Comparison of ENCODE assay signal across 9 cellular contexts in the genomic region with DNA sequence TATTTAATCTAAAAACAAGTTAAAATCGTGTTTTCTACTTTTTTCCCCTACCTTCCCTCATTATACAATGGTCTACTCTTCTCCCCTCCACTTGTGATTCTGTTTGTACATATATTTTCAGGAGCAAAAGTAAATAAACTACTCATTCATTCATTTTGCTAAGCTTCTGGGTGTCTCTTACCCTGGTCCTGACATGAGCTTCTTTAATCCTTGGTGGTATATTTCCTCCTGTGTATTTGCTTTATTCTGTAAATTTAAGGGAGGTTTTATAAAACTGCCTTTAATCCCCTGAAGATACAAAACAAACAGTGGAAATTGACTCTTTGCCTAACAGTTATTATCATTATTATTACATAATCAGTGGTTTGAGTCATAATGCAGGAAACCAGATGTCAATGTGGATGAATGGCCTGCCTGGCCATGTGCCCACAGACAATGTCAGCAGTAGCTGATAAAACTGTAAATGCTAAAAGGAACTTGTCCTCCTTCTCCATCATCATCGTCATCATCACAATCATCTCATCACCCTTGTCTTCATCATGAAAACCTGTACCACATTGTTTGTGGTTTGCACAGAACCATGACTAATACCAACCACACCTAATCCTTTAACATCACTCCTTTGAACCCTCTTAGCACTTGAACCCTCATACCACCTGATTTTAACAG.
A peak's percentile ranks its signal among the peaks of the same experiment; 100 is the strongest.
DNase-seq lines count a peak whose midpoint lies in the region; ATAC-seq, FAIRE-seq and TF ChIP-seq lines count a peak whose summit lies in the region.
"Had no signal": no experiment of that assay in that cellular context is flagged by ENCODE, and none has a peak within 500 bp of the region (broad histone marks: within the 10 kb centered on the region; RNA-seq: fewer than 3 reads in every experiment).

No MANE protein-coding gene starts in this region.

- CTCF ChIA-PET in CD4-positive, alpha-beta memory T cell (lab: Charles Lee; ENCODE audit: partially characterized antibody) = no interaction called here

- WGBS in psoas muscle, 3 donors = 53 to 60% (median 56%) methylated on average over 2 of the region's 2 CpGs

- no peaks in the 10 kb centered on the region for H3K36me3 ChIP-seq in psoas muscle (ENCODE audit: insufficient read depth in 1 of 2, low read depth in 1 of 2)
- no peaks in the 10 kb centered on the region for H3K36me3 ChIP-seq in CD4-positive, alpha-beta memory T cell (ENCODE audit: insufficient read depth, low read length)

- no peak overlapping the region for H3K4me3 ChIP-seq in psoas muscle
- no peak overlapping the region for H3K4me3 ChIP-seq in CD4-positive, alpha-beta memory T cell (ENCODE audit: low read length in 2 of 2)

- no peak for ATAC-seq in psoas muscle
- no peak for ATAC-seq in HG03045 (IDR thresholded peaks at IDR 0.05; ENCODE audit: unreplicated experiment)

- intact Hi-C loops in psoas muscle (cut with DNase I) = no loop called here
- intact Hi-C loops in CD4-positive, alpha-beta memory T cell (cut with micrococcal nuclease) = no loop called here

- no peaks in the 10 kb centered on the region for H3K4me1 ChIP-seq in psoas muscle
- no peaks in the 10 kb centered on the region for H3K4me1 ChIP-seq in CD4-positive, alpha-beta memory T cell (ENCODE audit: insufficient read depth, low read length)

- no peaks in the 10 kb centered on the region for H3K4me1 Mint-ChIP-seq in CD4-positive, alpha-beta memory T cell

- no peak overlapping the region for H3K27ac ChIP-seq in psoas muscle
- H3K27ac ChIP-seq in CD4-positive, alpha-beta memory T cell (ENCODE audit: low read depth, low read length) = no peak overlapping the region

- H3K27me3 Mint-ChIP-seq in CD4-positive, alpha-beta memory T cell = no peaks in the 10 kb centered on the region

- H3K9me3 Mint-ChIP-seq in CD4-positive, alpha-beta memory T cell = peaks cover 0 to 4% (median 0%) of the 10 kb centered on the region in 8 donors

- no peaks in the 10 kb centered on the region for H3K36me3 Mint-ChIP-seq in CD4-positive, alpha-beta memory T cell

- no peaks in the 10 kb centered on the region for H3K9me3 ChIP-seq in psoas muscle
- H3K9me3 ChIP-seq in CD4-positive, alpha-beta memory T cell (ENCODE audit: control insufficient read depth in 1 of 2, low read length in 2 of 2) = no peaks in the 10 kb centered on the region

- no peaks in the 10 kb centered on the region for H3K27me3 ChIP-seq in psoas muscle (ENCODE audit: insufficient read depth in 3 of 3, low read length in 2 of 3)
- H3K27me3 ChIP-seq in CD4-positive, alpha-beta memory T cell (ENCODE audit: insufficient read depth, low read length) = no peaks in the 10 kb centered on the region

- H3K27ac Mint-ChIP-seq in CD4-positive, alpha-beta memory T cell = no peak overlapping the region

- no peak for TF ChIP-seq CTCF in psoas muscle (IDR thresholded peaks at IDR 0.05)

- POLR2A ChIA-PET in CD4-positive, alpha-beta memory T cell (lab: Charles Lee; ENCODE audit: partially characterized antibody) = no interaction called here

- TF ChIP-seq POLR2A in GM12891 (IDR thresholded peaks at IDR 0.05; ENCODE audit: low read depth, low read length) = no peak

- no peak for DNase-seq in GM12891 (ENCODE audit: insufficient read length, low spot score)
- DNase-seq in NCI-H446 (lab: John Stamatoyannopoulos, UW) = peak; percentile 21 to 77
- DNase-seq in dermis blood vessel endothelial cell = peak; percentile 67
- DNase-seq in psoas muscle = peak; percentile 53 to 73
- no peak for DNase-seq in CD4-positive, alpha-beta memory T cell
- no peak for DNase-seq in activated naive CD4-positive, alpha-beta T cell treated with anti-CD3 and anti-CD28 coated beads, Interleukin-2, amount 50 U/mL, for 16 hours
- DNase-seq in activated naive CD4-positive, alpha-beta T cell (lab: John Stamatoyannopoulos, UW) = no peak
- DNase-seq: activated CD4-positive, alpha-beta T cell treated with anti-CD3 and anti-CD28 coated beads, Interleukin-2, amount 50 U/mL, for 4 hours had no signal

- no peak overlapping the region for H3K4me3 Mint-ChIP-seq in CD4-positive, alpha-beta memory T cell

- peak; percentile 61 for FAIRE-seq in GM12891 (lab: Jason Lieb, UNC)

TF ChIP-seq in GM12891, 5 proteins besides CTCF, POLR2A, EP300 and RAD21:
- no peak for TF ChIP-seq POLR2AphosphoS5 (IDR thresholded peaks at IDR 0.05; ENCODE audit: low read depth, low read length)
- no peak for TF ChIP-seq SPI1 (IDR thresholded peaks at IDR 0.05; ENCODE audit: low read depth, low read length)
- TF ChIP-seq POU2F2 (IDR thresholded peaks at IDR 0.05; ENCODE audit: low read depth, low read length) = no peak
- TF ChIP-seq PAX5 (IDR thresholded peaks at IDR 0.05; ENCODE audit: insufficient read depth, low read length, severe bottlenecking) = no peak
- TF ChIP-seq TAF1 (IDR thresholded peaks at IDR 0.05; ENCODE audit: low read depth, low read length) = no peak
TF ChIP-seq in GM12891: peak in this region for 0.

Comparison
In these comparisons a context has a peak if more than half of its experiments do, and no peak if none do; other contexts are left out.
1. DNase-seq: peak in NCI-H446 (2 of 2), dermis blood vessel endothelial cell (single experiment) and psoas muscle (2 of 2); none in GM12891 (single experiment), CD4-positive, alpha-beta memory T cell (0 of 5), activated naive CD4-positive, alpha-beta T cell treated with anti-CD3 and anti-CD28 coated beads, Interleukin-2, amount 50 U/mL, for 16 hours (single experiment) and activated naive CD4-positive, alpha-beta T cell (0 of 4).